Comparison of ENCODE assay signal across 28 cellular contexts in genomic region chr7:55209366-55209765, GRCh38.
"Had no signal": no experiment of that assay in that cellular context is flagged by ENCODE, and none has a peak within 500 bp of the region (broad histone marks: within the 10 kb centered on the region; RNA-seq: fewer than 3 reads in every experiment).

No MANE protein-coding gene starts in this region.

- H3K36me3 ChIP-seq: ovary, WERI-Rb-1 had no signal

- H3K27me3 ChIP-seq: adrenal gland, body of pancreas, gastrocnemius medialis, ovary, sigmoid colon, stomach, thyroid gland had no signal

- H3K27ac Mint-ChIP-seq: activated naive CD4-positive, alpha-beta T cell treated with anti-CD3 and anti-CD28 coated beads for 36 hours; activated naive CD8-positive, alpha-beta T cell treated with anti-CD3 and anti-CD28 coated beads for 36 hours; activated T-helper 1 cell treated with anti-CD3 and anti-CD28 coated beads, Interleukin-12 subunit alpha, Interleukin-12 subunit beta, Interleukin-2, Interleukin-4 antibody, amounts not matched to agents 30 ng/mL and 10 ng/mL and 1 ng/mL, durations not matched to agents 14 hours and 24 hours and 36 hours; naive B cell; stimulated activated naive B cell treated with anti-CD40 and anti-IgM and Interleukin-4, amounts not matched to agents 10 μg/mL and 1 μg/mL and 100 μg/mL, for 72 hours had no signal

- H3K4me1 Mint-ChIP-seq: activated naive CD8-positive, alpha-beta T cell treated with anti-CD3 and anti-CD28 coated beads for 36 hours; naive B cell; stimulated activated naive B cell treated with anti-CD40 and anti-IgM and Interleukin-4, amounts not matched to agents 10 μg/mL and 1 μg/mL and 100 μg/mL, for 72 hours had no signal

- H3K4me2 ChIP-seq: smooth muscle cell had no signal

- DNase-seq: activated CD4-positive, alpha-beta T cell treated with anti-CD3 and anti-CD28 coated beads for 48 hours; activated CD4-positive, alpha-beta T cell treated with anti-CD3 and anti-CD28 coated beads, Interleukin-2, amount 50 U/mL, for 48 hours; activated CD8-positive, alpha-beta memory T cell treated with anti-CD3 and anti-CD28 coated beads, Interleukin-2, amount 50 U/mL, for 4 hours; activated effector memory CD4-positive, alpha-beta T cell treated with anti-CD3 and anti-CD28 coated beads, Interleukin-2, amount 50 U/mL, for 16 hours; activated naive CD4-positive, alpha-beta T cell treated with anti-CD3 and anti-CD28 coated beads for 36 hours; activated naive CD8-positive, alpha-beta T cell treated with anti-CD3 and anti-CD28 coated beads for 36 hours; activated T-cell treated with anti-CD3 and anti-CD28 coated beads, Interleukin-2, amount 50 U/mL, for 1 hour; adrenal gland; aorta; body of pancreas; effector CD8-positive, alpha-beta T cell; gastrocnemius medialis; glutamatergic neuron; islet precursor cell; left ventricle myocardium superior; naive B cell; ovary; retina; sigmoid colon; stimulated activated CD4-positive, alpha-beta T cell treated with anti-CD3 and anti-CD28 coated beads, Interleukin-2, amount 100 ng/mL, for 24 hours; stimulated activated naive B cell treated with anti-CD40 and anti-IgM and Interleukin-4, amounts not matched to agents 10 μg/mL and 1 μg/mL and 100 μg/mL, for 72 hours; stomach; thyroid gland; WERI-Rb-1 had no signal

- H3K4me3 Mint-ChIP-seq: activated naive CD4-positive, alpha-beta T cell treated with anti-CD3 and anti-CD28 coated beads for 36 hours; activated naive CD8-positive, alpha-beta T cell treated with anti-CD3 and anti-CD28 coated beads for 36 hours; activated T-helper 1 cell treated with anti-CD3 and anti-CD28 coated beads, Interleukin-12 subunit alpha, Interleukin-12 subunit beta, Interleukin-2, Interleukin-4 antibody, amounts not matched to agents 30 ng/mL and 10 ng/mL and 1 ng/mL, durations not matched to agents 14 hours and 24 hours and 36 hours; naive B cell; stimulated activated naive B cell treated with anti-CD40 and anti-IgM and Interleukin-4, amounts not matched to agents 10 μg/mL and 1 μg/mL and 100 μg/mL, for 72 hours had no signal

- H3K36me3 Mint-ChIP-seq: activated naive CD8-positive, alpha-beta T cell treated with anti-CD3 and anti-CD28 coated beads for 36 hours; naive B cell; stimulated activated naive B cell treated with anti-CD40 and anti-IgM and Interleukin-4, amounts not matched to agents 10 μg/mL and 1 μg/mL and 100 μg/mL, for 72 hours had no signal

- H3K4me3 ChIP-seq: adrenal gland, body of pancreas, gastrocnemius medialis, ovary, prostate gland, sigmoid colon, smooth muscle cell, stomach, thyroid gland had no signal

- H3K27me3 Mint-ChIP-seq: activated naive CD8-positive, alpha-beta T cell treated with anti-CD3 and anti-CD28 coated beads for 36 hours; stimulated activated naive B cell treated with anti-CD40 and anti-IgM and Interleukin-4, amounts not matched to agents 10 μg/mL and 1 μg/mL and 100 μg/mL, for 72 hours had no signal

- ATAC-seq: activated CD4-positive, CD25-positive, alpha-beta regulatory T cell treated with anti-CD3 and anti-CD28 coated beads, Interleukin-2, amount 50 U/mL, for 24 hours; body of pancreas; gastrocnemius medialis; left ventricle myocardium superior; stimulated activated naive B cell treated with anti-CD40 and anti-IgM and Interleukin-4, amounts not matched to agents 10 μg/mL and 1 μg/mL and 100 μg/mL, for 72 hours had no signal

- H3K9me3 Mint-ChIP-seq: activated naive CD4-positive, alpha-beta T cell treated with anti-CD3 and anti-CD28 coated beads for 36 hours; activated naive CD8-positive, alpha-beta T cell treated with anti-CD3 and anti-CD28 coated beads for 36 hours; activated T-helper 1 cell treated with anti-CD3 and anti-CD28 coated beads, Interleukin-12 subunit alpha, Interleukin-12 subunit beta, Interleukin-2, Interleukin-4 antibody, amounts not matched to agents 30 ng/mL and 10 ng/mL and 1 ng/mL, durations not matched to agents 14 hours and 24 hours and 36 hours; naive B cell; stimulated activated naive B cell treated with anti-CD40 and anti-IgM and Interleukin-4, amounts not matched to agents 10 μg/mL and 1 μg/mL and 100 μg/mL, for 72 hours had no signal

- H3K9me3 ChIP-seq: adrenal gland, body of pancreas, gastrocnemius medialis, ovary, prostate gland, sigmoid colon, stomach, thyroid gland had no signal

- H3K27ac ChIP-seq: adrenal gland, body of pancreas, gastrocnemius medialis, ovary, prostate gland, sigmoid colon, stomach, WERI-Rb-1 had no signal

- H3K4me1 ChIP-seq: adrenal gland, body of pancreas, gastrocnemius medialis, prostate gland had no signal
